In genomic region chr6:109440325-109441068, GRCh38 we compare ENCODE assay signal across 1 cellular context.
TF ChIP-seq lines count a peak whose summit lies in the region.

Gene PPIL6 (minus strand): TSS chr6:109440628. CDS start chr6:109440590, 38 bp downstream.
Gene SMPD2 (plus strand): TSS chr6:109440724. CDS start chr6:109441122, 398 bp downstream.

TF ChIP-seq in K562, 482 proteins besides CTCF, POLR2A, EP300 and RAD21 (continued from another document and continues in another):
- TF ChIP-seq MITF (IDR thresholded peaks at IDR 0.05) (no peak), RBM39 (optimal IDR thresholded peaks at IDR 0.05; ENCODE audit: low read depth, low read length) (no peak), HNRNPLL (IDR thresholded peaks at IDR 0.05; ENCODE audit: low read depth, low read length, poor library complexity, severe bottlenecking) (peak; percentile 88), ILK (tag; IDR thresholded peaks at IDR 0.05; ENCODE audit: borderline replicate concordance, low read depth) (no peak), CHD7 (IDR thresholded peaks at IDR 0.05; ENCODE audit: low read depth, low read length) (no peak), CCAR2 (IDR thresholded peaks at IDR 0.05; ENCODE audit: low read depth, low read length) (no peak), CREB1 (IDR thresholded peaks at IDR 0.05) (0 out of 2 replicates have a peak, but pooled peaks have one; percentile 27), CREB1 (CRISPR knock-in tag; IDR thresholded peaks at IDR 0.05) (peak; percentile 21; the same call in 1 of the 2 replicates), DPF2 (IDR thresholded peaks at IDR 0.05) (no peak; the same call in 1 of the 2 replicates), ZNF398 (CRISPR knock-in tag; IDR thresholded peaks at IDR 0.05) (no peak), KAT7 (CRISPR knock-in tag; IDR thresholded peaks at IDR 0.05; ENCODE audit: borderline replicate concordance) (no peak), DLX4 (CRISPR knock-in tag; IDR thresholded peaks at IDR 0.05) (no peak), ZBTB1 (CRISPR knock-in tag; IDR thresholded peaks at IDR 0.05; ENCODE audit: borderline replicate concordance, low read depth) (peak; percentile 79), ZNF589 (CRISPR knock-in tag; IDR thresholded peaks at IDR 0.05; ENCODE audit: low read depth) (0 out of 2 replicates have a peak, but pooled peaks have one; percentile 48), POLR2AphosphoS2 (IDR thresholded peaks at IDR 0.05; ENCODE audit: low read length) (no peak), SMARCB1 (IDR thresholded peaks at IDR 0.05; ENCODE audit: insufficient read length, low read depth) (no peak), GATAD2A (IDR thresholded peaks at IDR 0.05) (peak; percentile 80), THRA (IDR thresholded peaks at IDR 0.05) (no peak), POLR3G (IDR thresholded peaks at IDR 0.05; ENCODE audit: extremely low read depth, insufficient read length, insufficient replicate concordance) (no peak), GATAD2B (IDR thresholded peaks at IDR 0.05; ENCODE audit: borderline replicate concordance) (peak; percentile 86), NFIC (IDR thresholded peaks at IDR 0.05) (peak; percentile 49; the same call in 1 of the 2 replicates), POLR2AphosphoS5 (IDR thresholded peaks at IDR 0.05; ENCODE audit: control insufficient read depth, insufficient read depth, low read depth, low read length) (peak; percentile 64), ZNF395 (CRISPR knock-in tag; IDR thresholded peaks at IDR 0.05) (peak; percentile 76), ZBTB11 (CRISPR knock-in tag; IDR thresholded peaks at IDR 0.05) (peak in 1 of 3 experiments; percentile 65; a peak in 1 of 6 replicates), E2F4 (CRISPR knock-in tag; IDR thresholded peaks at IDR 0.05; ENCODE audit: low read depth) (0 out of 2 replicates have a peak, but pooled peaks have one; percentile 26), PCBP1 (IDR thresholded peaks at IDR 0.05; ENCODE audit: low read depth, low read length, poor library complexity, severe bottlenecking) (peak; percentile 72), ZKSCAN8 (CRISPR knock-in tag; IDR thresholded peaks at IDR 0.05) (no peak), CREB3 (tag; conservative IDR thresholded peaks at IDR 0.05; ENCODE audit: low read depth) (no peak), DNMT1 (IDR thresholded peaks at IDR 0.05) (no peak), MCM2 (IDR thresholded peaks at IDR 0.05; ENCODE audit: low read depth) (no peak), DIDO1 (tag; IDR thresholded peaks at IDR 0.05; ENCODE audit: low read depth) (no peak), ESRRA (IDR thresholded peaks at IDR 0.05; ENCODE audit: borderline replicate concordance, low read depth) (peak; percentile 52; the same call in 1 of the 2 replicates)
